1 cellular context compared by ENCODE assay signal in the genomic region with DNA sequence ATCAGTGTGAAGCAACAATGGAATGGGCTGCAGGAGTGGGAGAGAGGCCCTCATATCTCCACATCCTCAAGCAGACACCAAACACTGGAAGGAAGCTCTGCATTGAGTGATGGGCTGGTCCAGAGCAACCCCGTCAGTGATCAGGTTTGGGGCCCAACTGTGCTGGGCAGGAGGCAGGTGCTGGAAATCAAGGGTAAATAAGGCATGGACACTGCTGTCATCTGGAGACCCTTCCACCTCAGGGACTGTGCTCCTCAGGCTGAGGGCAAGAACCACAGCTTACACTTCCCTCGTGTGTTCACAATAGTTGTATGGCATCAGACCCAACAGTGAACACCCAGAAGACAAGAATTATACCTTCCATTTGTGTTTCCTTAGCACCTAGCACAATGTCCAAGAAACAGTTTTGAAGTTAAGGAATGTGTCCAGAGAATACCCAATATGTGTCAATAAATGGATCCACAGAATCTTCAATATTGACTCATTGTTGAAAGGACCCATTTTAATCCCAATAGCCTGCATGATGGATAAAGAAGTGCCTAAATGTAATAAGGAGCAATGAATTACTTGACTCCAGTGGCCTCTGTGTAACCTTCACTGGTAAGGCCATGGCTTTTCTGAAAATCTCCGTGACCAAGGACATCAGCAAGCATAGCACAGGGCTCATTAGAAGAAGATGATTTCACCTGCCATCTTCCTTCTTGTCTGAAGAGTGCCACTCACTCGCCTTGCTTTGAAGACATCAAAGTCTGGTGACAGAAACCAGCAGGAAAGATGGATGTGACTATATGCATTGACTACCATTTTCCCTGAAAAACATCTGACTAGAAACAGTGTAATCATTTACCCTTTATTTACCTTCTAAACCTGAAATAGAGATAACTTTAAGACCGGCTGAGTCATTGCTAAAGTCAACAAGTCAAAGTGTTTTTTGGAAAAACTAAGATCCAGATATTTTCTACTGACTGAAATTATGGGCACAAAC.
TF ChIP-seq lines count a peak whose summit lies in the region.

No MANE protein-coding gene starts in this region.

TF ChIP-seq in liver, 16 proteins besides CTCF, POLR2A, EP300 and RAD21 (continued from another document):
- TF ChIP-seq YY1 (IDR thresholded peaks at IDR 0.05): peak; percentile 96
- TF ChIP-seq, protein P1, sequence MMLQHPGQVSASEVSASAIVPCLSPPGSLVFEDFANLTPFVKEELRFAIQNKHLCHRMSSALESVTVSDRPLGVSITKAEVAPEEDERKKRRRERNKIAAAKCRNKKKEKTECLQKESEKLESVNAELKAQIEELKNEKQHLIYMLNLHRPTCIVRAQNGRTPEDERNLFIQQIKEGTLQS (IDR thresholded peaks at IDR 0.05): peak; percentile 93
- peak; percentile 57 to 81 for TF ChIP-seq HNF4A (conservative IDR thresholded peaks at IDR 0.05)
- TF ChIP-seq GABPA (IDR thresholded peaks at IDR 0.05 in 1 of 2, conservative IDR thresholded peaks at IDR 0.05 in 1 of 2): no peak
- no peak for TF ChIP-seq EGR1 (IDR thresholded peaks at IDR 0.05; ENCODE audit: low read depth in 2 of 2)
- TF ChIP-seq JUND (IDR thresholded peaks at IDR 0.05): peak; percentile 99
- TF ChIP-seq, protein P2, sequence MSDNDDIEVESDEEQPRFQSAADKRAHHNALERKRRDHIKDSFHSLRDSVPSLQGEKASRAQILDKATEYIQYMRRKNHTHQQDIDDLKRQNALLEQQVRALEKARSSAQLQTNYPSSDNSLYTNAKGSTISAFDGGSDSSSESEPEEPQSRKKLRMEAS (IDR thresholded peaks at IDR 0.05): peak; percentile 34
- TF ChIP-seq TAF1 (conservative IDR thresholded peaks at IDR 0.05): no peak
- TF ChIP-seq, protein P3, sequence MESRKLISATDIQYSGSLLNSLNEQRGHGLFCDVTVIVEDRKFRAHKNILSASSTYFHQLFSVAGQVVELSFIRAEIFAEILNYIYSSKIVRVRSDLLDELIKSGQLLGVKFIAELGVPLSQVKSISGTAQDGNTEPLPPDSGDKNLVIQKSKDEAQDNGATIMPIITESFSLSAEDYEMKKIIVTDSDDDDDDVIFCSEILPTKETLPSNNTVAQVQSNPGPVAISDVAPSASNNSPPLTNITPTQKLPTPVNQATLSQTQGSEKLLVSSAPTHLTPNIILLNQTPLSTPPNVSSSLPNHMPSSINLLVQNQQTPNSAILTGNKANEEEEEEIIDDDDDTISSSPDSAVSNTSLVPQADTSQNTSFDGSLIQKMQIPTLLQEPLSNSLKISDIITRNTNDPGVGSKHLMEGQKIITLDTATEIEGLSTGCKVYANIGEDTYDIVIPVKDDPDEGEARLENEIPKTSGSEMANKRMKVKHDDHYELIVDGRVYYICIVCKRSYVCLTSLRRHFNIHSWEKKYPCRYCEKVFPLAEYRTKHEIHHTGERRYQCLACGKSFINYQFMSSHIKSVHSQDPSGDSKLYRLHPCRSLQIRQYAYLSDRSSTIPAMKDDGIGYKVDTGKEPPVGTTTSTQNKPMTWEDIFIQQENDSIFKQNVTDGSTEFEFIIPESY (IDR thresholded peaks at IDR 0.05): peak; percentile 48
- peak; percentile 31 to 65 for TF ChIP-seq RXRA (IDR thresholded peaks at IDR 0.05)
- no peak for TF ChIP-seq HNF4G (IDR thresholded peaks at IDR 0.05)
